36 cellular contexts compared by ENCODE assay signal in genomic region chr6:31692886-31693285, GRCh38. TPM values are rescaled to one million over a fixed set of nuclear protein-coding genes. Genes with fewer than 3 reads are reported as not detected.
"Had no signal": no experiment of that assay in that cellular context is flagged by ENCODE, and none has a peak within 500 bp of the region (broad histone marks: within the 10 kb centered on the region; RNA-seq: fewer than 3 reads in every experiment).

No MANE protein-coding gene starts in this region.

- H3K4me3 ChIP-seq: colonic mucosa, esophagus squamous epithelium, heart right ventricle, left lung, prostate gland, right atrium auricular region, smooth muscle cell, thyroid gland had no signal

- H3K27me3 ChIP-seq: colonic mucosa, esophagus squamous epithelium, heart right ventricle, left lung, right atrium auricular region, thyroid gland had no signal

- H3K4me1 ChIP-seq: colonic mucosa, left lung, prostate gland, thyroid gland had no signal

- H3K4me2 ChIP-seq: smooth muscle cell had no signal

- H3K4me3 Mint-ChIP-seq: dendritic cell treated with granulocyte-macrophage colony-stimulating factor and Interleukin-4, amounts not matched to agents 40 ng/mL and 50 ng/mL, for 4 days; naive thymus-derived CD4-positive, alpha-beta T cell; nephron; stimulated activated naive CD8-positive, alpha-beta T cell treated with anti-CD3 and anti-CD28 coated beads, Interleukin-15, amount 100 ng/mL, for 72 hours; type B pancreatic cell had no signal

- H3K27me3 Mint-ChIP-seq: dendritic cell treated with granulocyte-macrophage colony-stimulating factor and Interleukin-4, amounts not matched to agents 40 ng/mL and 50 ng/mL, for 4 days; naive thymus-derived CD4-positive, alpha-beta T cell; stimulated activated naive CD8-positive, alpha-beta T cell treated with anti-CD3 and anti-CD28 coated beads, Interleukin-15, amount 100 ng/mL, for 72 hours; type B pancreatic cell had no signal

- H3K9me3 ChIP-seq: colonic mucosa, esophagus squamous epithelium, heart right ventricle, left lung, prostate gland, right atrium auricular region, thyroid gland had no signal

- ATAC-seq: heart right ventricle; left cardiac atrium; left lung; naive thymus-derived CD4-positive, alpha-beta T cell; sciatic nerve; stimulated activated naive CD8-positive, alpha-beta T cell treated with anti-CD3 and anti-CD28 coated beads, Interleukin-15, amount 100 ng/mL, for 72 hours had no signal

- FAIRE-seq: endometrium, islet of Langerhans had no signal

- H3K27ac ChIP-seq: colonic mucosa, esophagus squamous epithelium, heart right ventricle, left lung, prostate gland, right atrium auricular region, thyroid gland had no signal

- H3K27ac Mint-ChIP-seq: dendritic cell treated with granulocyte-macrophage colony-stimulating factor and Interleukin-4, amounts not matched to agents 40 ng/mL and 50 ng/mL, for 4 days; nephron; stimulated activated naive CD8-positive, alpha-beta T cell treated with anti-CD3 and anti-CD28 coated beads, Interleukin-15, amount 100 ng/mL, for 72 hours; type B pancreatic cell had no signal

- H3K9me3 Mint-ChIP-seq: dendritic cell treated with granulocyte-macrophage colony-stimulating factor and Interleukin-4, amounts not matched to agents 40 ng/mL and 50 ng/mL, for 4 days; naive thymus-derived CD4-positive, alpha-beta T cell; nephron; stimulated activated naive CD8-positive, alpha-beta T cell treated with anti-CD3 and anti-CD28 coated beads, Interleukin-15, amount 100 ng/mL, for 72 hours; type B pancreatic cell had no signal

- DNase-seq: colonic mucosa; effector memory CD4-positive, alpha-beta T cell; erythroblast; esophagus squamous epithelium; foreskin melanocyte; glutamatergic neuron; heart right ventricle; hippocampal formation; left cardiac atrium; mesendoderm; midbrain; naive thymus-derived CD4-positive, alpha-beta T cell; stimulated activated CD4-positive, alpha-beta T cell treated with anti-CD3 and anti-CD28 coated beads, Interleukin-12 subunit alpha, Interleukin-12 subunit beta, amount 100 ng/mL, for 4 hours; stimulated activated CD4-positive, alpha-beta T cell treated with anti-CD3 and anti-CD28 coated beads, Interleukin-1b, Interleukin-23, amount 100 ng/mL, for 48 hours; stimulated activated CD4-positive, alpha-beta T cell treated with anti-CD3 and anti-CD28 coated beads, Interleukin-4, amount 100 ng/mL, for 1 hour; stimulated activated CD8-positive, alpha-beta memory T cell treated with anti-CD3 and anti-CD28 coated beads, Interleukin-4, amount 100 ng/mL, for 48 hours; stimulated activated naive CD4-positive, alpha-beta T cell; stimulated activated naive CD8-positive, alpha-beta T cell treated with anti-CD3 and anti-CD28 coated beads, Interleukin-15, amount 100 ng/mL, for 72 hours; thyroid gland had no signal

RNA-seq across cellular contexts. Expression of gene LY6G5C, which starts 12.0 kb away (rescaled TPM):
- total RNA-seq: kidney epithelial cell had no signal

RNA-seq across cellular contexts. Expression of gene LY6G6F, which starts 13.8 kb away (rescaled TPM):
- total RNA-seq: colonic mucosa, esophagus squamous epithelium, heart right ventricle, kidney epithelial cell, left cardiac atrium, lower leg skin, lung microvascular endothelial cell, mucosa of gallbladder, osteocyte, right atrium auricular region, sciatic nerve, smooth muscle cell, temporal lobe, thyroid gland, urinary bladder had no signal
- polyA plus RNA-seq: heart right ventricle; naive thymus-derived CD4-positive, alpha-beta T cell; smooth muscle cell; urinary bladder had no signal

RNA-seq across cellular contexts. Expression of gene LY6G6D, which starts 22.3 kb away (rescaled TPM):
- total RNA-seq: colonic mucosa; esophagus squamous epithelium; heart right ventricle; kidney epithelial cell; left cardiac atrium; left lung; lung microvascular endothelial cell; mucosa of gallbladder; naive thymus-derived CD4-positive, alpha-beta T cell; osteocyte; prostate gland; right atrium auricular region; sciatic nerve; smooth muscle cell; thyroid gland had no signal
- polyA plus RNA-seq: heart right ventricle; naive thymus-derived CD4-positive, alpha-beta T cell; smooth muscle cell had no signal

RNA-seq across cellular contexts. Expression of gene LY6G5B, which starts 23.1 kb away (rescaled TPM):
- polyA plus RNA-seq: naive thymus-derived CD4-positive, alpha-beta T cell had no signal
